In the genomic region with DNA sequence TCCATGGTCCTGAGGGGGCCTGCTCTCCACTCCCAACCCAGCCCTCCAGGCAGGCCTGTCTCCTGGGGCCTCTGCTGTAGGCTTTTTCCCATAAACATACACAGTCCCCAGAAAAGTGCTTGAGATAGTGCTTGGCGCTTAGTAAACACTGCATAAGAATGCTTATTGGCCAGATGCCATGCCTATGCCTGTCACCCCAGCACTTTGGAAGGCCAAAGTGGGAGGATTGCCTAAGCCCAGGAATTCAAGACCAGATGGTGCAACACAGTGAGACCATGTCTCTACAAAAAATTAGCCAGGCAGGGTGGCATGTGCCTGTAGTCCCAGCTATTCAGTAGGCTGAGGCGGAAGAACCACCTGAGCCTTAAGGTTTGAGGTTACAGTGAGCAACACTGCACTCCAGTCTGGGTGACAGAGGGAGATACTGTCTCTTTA, we compare ENCODE assay signal across 1 cellular context.
A peak's percentile ranks its signal among the peaks of the same experiment; 100 is the strongest.
TF ChIP-seq lines count a peak whose summit lies in the region.

No MANE protein-coding gene starts in this region.

TF ChIP-seq in K562, 482 proteins besides CTCF, POLR2A, EP300 and RAD21 (continued from another document):
- TF ChIP-seq, protein P1, sequence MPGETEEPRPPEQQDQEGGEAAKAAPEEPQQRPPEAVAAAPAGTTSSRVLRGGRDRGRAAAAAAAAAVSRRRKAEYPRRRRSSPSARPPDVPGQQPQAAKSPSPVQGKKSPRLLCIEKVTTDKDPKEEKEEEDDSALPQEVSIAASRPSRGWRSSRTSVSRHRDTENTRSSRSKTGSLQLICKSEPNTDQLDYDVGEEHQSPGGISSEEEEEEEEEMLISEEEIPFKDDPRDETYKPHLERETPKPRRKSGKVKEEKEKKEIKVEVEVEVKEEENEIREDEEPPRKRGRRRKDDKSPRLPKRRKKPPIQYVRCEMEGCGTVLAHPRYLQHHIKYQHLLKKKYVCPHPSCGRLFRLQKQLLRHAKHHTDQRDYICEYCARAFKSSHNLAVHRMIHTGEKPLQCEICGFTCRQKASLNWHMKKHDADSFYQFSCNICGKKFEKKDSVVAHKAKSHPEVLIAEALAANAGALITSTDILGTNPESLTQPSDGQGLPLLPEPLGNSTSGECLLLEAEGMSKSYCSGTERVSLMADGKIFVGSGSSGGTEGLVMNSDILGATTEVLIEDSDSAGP (CRISPR knock-in tag; IDR thresholded peaks at IDR 0.05): peak; percentile 58; the same call in 1 of the 2 replicates
